Comparison of ENCODE assay signal across 1 cellular context in genomic region chr4:74189331-74190043, GRCh38.
A peak's percentile ranks its signal among the peaks of the same experiment; 100 is the strongest.
TF ChIP-seq lines count a peak whose summit lies in the region.

No MANE protein-coding gene starts in this region.

TF ChIP-seq in A549, 52 proteins besides CTCF, POLR2A, EP300 and RAD21 (continued from another document):
- TF ChIP-seq SMC3 (IDR thresholded peaks at IDR 0.05): peak; percentile 77
